In the genomic region with DNA sequence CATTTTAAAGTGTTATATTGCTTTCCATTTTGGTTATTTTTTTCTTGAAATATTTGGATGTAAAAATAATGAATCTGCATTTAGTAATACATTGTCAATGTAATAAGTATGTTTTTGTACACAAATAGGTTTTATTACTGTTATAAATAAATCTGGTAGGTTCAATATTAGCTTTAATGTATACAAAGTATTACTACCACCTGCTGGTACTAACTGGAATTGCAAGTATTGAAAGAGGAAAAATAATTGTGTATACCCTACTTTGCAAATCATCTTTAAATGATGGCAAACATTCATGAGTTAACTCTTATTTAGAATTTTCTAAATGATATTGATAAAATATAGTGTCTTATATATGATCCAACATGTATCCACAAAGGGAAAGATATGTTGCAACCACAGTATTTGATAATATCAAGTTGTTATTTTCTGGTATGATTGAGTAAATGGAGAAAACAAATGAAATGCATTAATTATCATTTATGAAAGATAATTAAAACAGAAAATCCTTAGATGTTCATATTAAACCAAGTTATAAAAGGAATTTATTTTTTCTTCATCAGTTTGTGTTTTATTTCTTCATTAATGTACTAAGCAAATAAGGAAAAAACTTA, we compare ENCODE assay signal across 9 cellular contexts. TPM values are rescaled to one million over a fixed set of nuclear protein-coding genes. Genes with fewer than 3 reads are reported as not detected.
DNase-seq lines count a peak whose midpoint lies in the region; TF ChIP-seq lines count a peak whose summit lies in the region.
"Had no signal": no experiment of that assay in that cellular context is flagged by ENCODE, and none has a peak within 500 bp of the region (broad histone marks: within the 10 kb centered on the region; RNA-seq: fewer than 3 reads in every experiment).

No MANE protein-coding gene starts in this region.

- H3K9ac ChIP-seq in MM.1S (ENCODE audit: low read length), result no peak overlapping the region
- no peak overlapping the region for H3K9ac ChIP-seq in parathyroid adenoma
- H3K9ac ChIP-seq: BLaER1 treated with 17β-estradiol and CSF1 and Interleukin-3, amounts not matched to agents 10 nM and 100 nM had no signal

- H4K20me1 ChIP-seq in MM.1S (ENCODE audit: insufficient read depth, low read length), result no peaks in the 10 kb centered on the region
- H4K20me1 ChIP-seq: BLaER1 treated with 17β-estradiol and CSF1 and Interleukin-3, amounts not matched to agents 10 nM and 100 nM had no signal

- H3K4me1 ChIP-seq in MM.1S (ENCODE audit: low read length) (no peaks in the 10 kb centered on the region), parathyroid adenoma (no peaks in the 10 kb centered on the region)
- H3K4me1 ChIP-seq: BLaER1 treated with 17β-estradiol and CSF1 and Interleukin-3, amounts not matched to agents 10 nM and 100 nM had no signal

- peaks cover 44% of the 10 kb centered on the region for H3K9me3 Mint-ChIP-seq in chondrocyte (ENCODE audit: low read depth)

- no peak overlapping the region for H2AFZ ChIP-seq in MM.1S (ENCODE audit: low read length)
- no peak overlapping the region for H2AFZ ChIP-seq in parathyroid adenoma

- no peak overlapping the region for H3K27ac Mint-ChIP-seq in chondrocyte (ENCODE audit: unreplicated experiment)

- no peaks in the 10 kb centered on the region for H3F3A ChIP-seq in MM.1S (ENCODE audit: insufficient read depth, low read length)

- H3K27ac ChIP-seq in MM.1S (ENCODE audit: low read length) (no peak overlapping the region), parathyroid adenoma (no peak overlapping the region)
- H3K27ac ChIP-seq: BLaER1 treated with 17β-estradiol and CSF1 and Interleukin-3, amounts not matched to agents 10 nM and 100 nM had no signal

- H3K36me3 ChIP-seq in MM.1S (replicated peaks; ENCODE audit: insufficient read depth, low read length) (no peaks in the 10 kb centered on the region), parathyroid adenoma (ENCODE audit: control insufficient read depth, insufficient read depth, low read length) (no peaks in the 10 kb centered on the region)
- H3K36me3 ChIP-seq: BLaER1 treated with 17β-estradiol and CSF1 and Interleukin-3, amounts not matched to agents 10 nM and 100 nM had no signal

- H3K27me3 Mint-ChIP-seq in chondrocyte (ENCODE audit: low read depth), result no peaks in the 10 kb centered on the region

- H3K79me2 ChIP-seq in MM.1S (ENCODE audit: low read length) (no peaks in the 10 kb centered on the region), parathyroid adenoma (no peaks in the 10 kb centered on the region)

- no peaks in the 10 kb centered on the region for H3K36me3 Mint-ChIP-seq in chondrocyte (ENCODE audit: low read depth)

- no peak overlapping the region for H3K4me3 ChIP-seq in MM.1S (ENCODE audit: low read length)
- no peak overlapping the region for H3K4me3 ChIP-seq in parathyroid adenoma (ENCODE audit: low read depth, low read length)
- H3K4me3 ChIP-seq: BLaER1 treated with 17β-estradiol and CSF1 and Interleukin-3, amounts not matched to agents 10 nM and 100 nM had no signal

- DNase-seq in NCI-H1092 treated with DMSO at 0.1 percent for 48 hours (lab: John Stamatoyannopoulos, UW) (peak; percentile 43), NCI-H1092 (lab: John Stamatoyannopoulos, UW) (no peak), MM.1S (peak; percentile 28), chondrocyte (ENCODE audit: low spot score) (no peak), NCI-H2029 treated with DMSO at 0.1 percent for 48 hours (lab: John Stamatoyannopoulos, UW) (no peak), COR-L47 (lab: John Stamatoyannopoulos, UW) (no peak), EL (no peak)

- H3K9me3 ChIP-seq in MM.1S (replicated peaks; ENCODE audit: insufficient read depth, low read length) (no peaks in the 10 kb centered on the region), parathyroid adenoma (ENCODE audit: control insufficient read depth, low read length) (no peaks in the 10 kb centered on the region)
- H3K9me3 ChIP-seq: BLaER1 treated with 17β-estradiol and CSF1 and Interleukin-3, amounts not matched to agents 10 nM and 100 nM had no signal

- H3K4me2 ChIP-seq in MM.1S (ENCODE audit: low read depth, low read length) (no peak overlapping the region), parathyroid adenoma (ENCODE audit: low read length) (no peak overlapping the region)
- H3K4me2 ChIP-seq: BLaER1 treated with 17β-estradiol and CSF1 and Interleukin-3, amounts not matched to agents 10 nM and 100 nM had no signal

- no peaks in the 10 kb centered on the region for H3K9me2 ChIP-seq in MM.1S (replicated peaks; ENCODE audit: insufficient read depth, low read length)

- H3K4me1 Mint-ChIP-seq in chondrocyte (ENCODE audit: low read depth), result no peaks in the 10 kb centered on the region

- no peaks in the 10 kb centered on the region for H3K27me3 ChIP-seq in MM.1S (replicated peaks; ENCODE audit: insufficient read depth, low read length)
- no peaks in the 10 kb centered on the region for H3K27me3 ChIP-seq in parathyroid adenoma (ENCODE audit: control insufficient read depth, insufficient read depth, low read length)
- H3K27me3 ChIP-seq: BLaER1 treated with 17β-estradiol and CSF1 and Interleukin-3, amounts not matched to agents 10 nM and 100 nM had no signal

- TF ChIP-seq CTCF in MM.1S (IDR thresholded peaks at IDR 0.05; ENCODE audit: low read length) (peak; percentile 50), chondrocyte (IDR thresholded peaks at IDR 0.05) (peak; percentile 75), parathyroid adenoma (IDR thresholded peaks at IDR 0.05) (peak; percentile 37)

- no peak overlapping the region for H3K4me3 Mint-ChIP-seq in chondrocyte (ENCODE audit: unreplicated experiment)

RNA-seq across cellular contexts. Expression of gene OR4K2, which starts 3.2 kb away (rescaled TPM):
- total RNA-seq in chondrocyte, result not detected in 3 replicates

RNA-seq across cellular contexts. Expression of gene OR4K5, which starts 42.3 kb away (rescaled TPM):
- total RNA-seq in chondrocyte, result not detected in 3 replicates

RNA-seq across cellular contexts. Expression of gene OR4K1, which starts 52.6 kb away (rescaled TPM):
- total RNA-seq in chondrocyte, result not detected in 3 replicates

Comparison
In these comparisons a context has a peak if more than half of its experiments do, and no peak if none do; other contexts are left out.
1. DNase-seq: peak in NCI-H1092 treated with DMSO at 0.1 percent for 48 hours (single experiment) and MM.1S (single experiment); none in NCI-H1092 (single experiment), chondrocyte (single experiment), NCI-H2029 treated with DMSO at 0.1 percent for 48 hours (single experiment), COR-L47 (single experiment) and EL (single experiment).
2. Peak in every context shown above with its lines, with median percentiles within 50 percentile points of each other: CTCF ChIP-seq.